1 cellular context compared by ENCODE assay signal in the genomic region with DNA sequence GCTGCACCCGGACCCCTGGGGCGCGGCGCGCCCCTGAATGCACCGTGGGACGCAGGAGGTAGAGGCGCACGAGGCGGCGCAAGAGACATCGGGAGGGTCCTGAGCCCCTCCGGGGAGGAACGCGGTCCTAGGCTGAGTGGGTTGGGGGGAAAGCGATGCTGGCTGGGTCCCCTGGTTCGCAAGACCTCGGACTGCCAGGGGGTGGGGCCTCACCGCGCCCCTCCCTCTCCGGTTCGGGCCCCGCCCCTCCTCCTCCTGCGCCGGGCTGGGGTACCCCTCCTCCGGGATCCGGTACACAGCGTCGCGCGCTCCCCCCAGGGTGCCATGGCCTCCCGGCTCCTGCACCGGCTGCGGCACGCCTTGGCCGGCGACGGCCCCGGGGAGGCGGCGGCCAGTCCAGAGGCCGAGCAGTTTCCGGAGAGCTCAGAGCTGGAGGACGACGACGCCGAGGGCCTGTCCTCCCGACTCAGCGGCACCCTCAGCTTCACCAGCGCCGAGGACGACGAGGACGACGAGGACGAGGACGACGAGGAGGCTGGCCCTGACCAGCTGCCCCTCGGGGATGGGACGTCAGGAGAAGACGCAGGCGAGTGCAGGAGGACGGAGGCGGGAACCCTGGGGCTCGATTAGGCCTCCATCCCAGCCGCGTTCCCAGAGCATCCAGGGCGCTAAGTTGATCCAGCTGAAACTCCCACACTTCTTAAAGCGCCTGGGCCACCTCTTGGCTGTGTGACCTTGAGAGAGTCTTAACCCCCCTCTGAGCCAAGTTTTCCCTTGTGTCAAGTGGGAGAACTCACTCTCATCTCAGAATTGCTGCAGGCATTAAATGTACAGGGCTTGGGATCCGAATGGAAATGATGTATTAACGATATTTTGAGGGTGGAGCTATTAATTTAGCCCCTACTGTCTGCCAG.
TF ChIP-seq lines count a peak whose summit lies in the region.

No MANE protein-coding gene starts in this region.

TF ChIP-seq in HEK293, 187 proteins besides CTCF, POLR2A, EP300 and RAD21 (continued from another document and continues in another):
- TF ChIP-seq ZNF670 (tag by site-specific recombination; IDR thresholded peaks at IDR 0.05; ENCODE audit: low read depth) (no peak), ZBTB11 (tag by site-specific recombination; conservative IDR thresholded peaks at IDR 0.05; ENCODE audit: low read depth) (peak; percentile 65), ZNF677 (tag by site-specific recombination; IDR thresholded peaks at IDR 0.05) (no peak), GLIS2 (tag by site-specific recombination; IDR thresholded peaks at IDR 0.05) (peak; percentile 99), TCF7L2 (IDR thresholded peaks at IDR 0.05; ENCODE audit: borderline replicate concordance, low read depth, low read length) (no peak), ZNF600 (tag by site-specific recombination; IDR thresholded peaks at IDR 0.05) (0 out of 2 replicates have a peak, but pooled peaks have one; percentile 22), ZNF239 (tag by site-specific recombination; IDR thresholded peaks at IDR 0.05) (no peak), GLIS1 (tag by site-specific recombination; IDR thresholded peaks at IDR 0.05) (peak; percentile 88), ZEB2 (tag by site-specific recombination; IDR thresholded peaks at IDR 0.05) (peak; percentile 44; the same call in 1 of the 2 replicates), ZNF223 (tag by site-specific recombination; IDR thresholded peaks at IDR 0.05) (peak; percentile 58; the same call in 1 of the 2 replicates), ZNF2 (tag by site-specific recombination; IDR thresholded peaks at IDR 0.05) (peak; percentile 39; the same call in 1 of the 2 replicates), ZSCAN23 (tag by site-specific recombination; IDR thresholded peaks at IDR 0.05) (no peak), SP3 (tag by site-specific recombination; IDR thresholded peaks at IDR 0.05) (peak; percentile 81), ELK4 (IDR thresholded peaks at IDR 0.05; ENCODE audit: borderline replicate concordance, low read depth, low read length) (no peak), SP7 (tag by site-specific recombination; IDR thresholded peaks at IDR 0.05) (peak; percentile 33; the same call in 1 of the 2 replicates), ZBTB20 (tag by site-specific recombination; IDR thresholded peaks at IDR 0.05) (0 out of 2 replicates have a peak, but pooled peaks have one; percentile 38), ZNF777 (tag by site-specific recombination; IDR thresholded peaks at IDR 0.05; ENCODE audit: borderline replicate concordance) (no peak; the same call in 1 of the 2 replicates), ZNF112 (tag by site-specific recombination; IDR thresholded peaks at IDR 0.05) (no peak), SCRT1 (tag by site-specific recombination; IDR thresholded peaks at IDR 0.05; ENCODE audit: borderline replicate concordance) (no peak), ZNF426 (tag by site-specific recombination; IDR thresholded peaks at IDR 0.05) (no peak), ZNF792 (tag by site-specific recombination; IDR thresholded peaks at IDR 0.05) (no peak), KLF10 (tag by site-specific recombination; IDR thresholded peaks at IDR 0.05) (peak; percentile 46; the same call in 1 of the 2 replicates), ZNF843 (tag by site-specific recombination; IDR thresholded peaks at IDR 0.05) (no peak), ZNF146 (tag by site-specific recombination; IDR thresholded peaks at IDR 0.05) (no peak), ZNF501 (tag by site-specific recombination; IDR thresholded peaks at IDR 0.05) (peak; percentile 57; the same call in 1 of the 2 replicates), ZNF292 (tag by site-specific recombination; IDR thresholded peaks at IDR 0.05; ENCODE audit: borderline replicate concordance, low read depth) (no peak), ZBTB17 (tag by site-specific recombination; IDR thresholded peaks at IDR 0.05) (peak; percentile 87), ZNF394 (tag by site-specific recombination; IDR thresholded peaks at IDR 0.05; ENCODE audit: borderline replicate concordance) (peak; percentile 64; the same call in 1 of the 2 replicates), ZNF558 (tag by site-specific recombination; IDR thresholded peaks at IDR 0.05) (no peak), HOXD13 (CRISPR knock-in tag; IDR thresholded peaks at IDR 0.05; ENCODE audit: borderline replicate concordance) (no peak), ZNF184 (tag by site-specific recombination; IDR thresholded peaks at IDR 0.05) (no peak), ZNF768 (tag by site-specific recombination; IDR thresholded peaks at IDR 0.05) (0 out of 2 replicates have a peak, but pooled peaks have one; percentile 48)
- TF ChIP-seq, protein P1, sequence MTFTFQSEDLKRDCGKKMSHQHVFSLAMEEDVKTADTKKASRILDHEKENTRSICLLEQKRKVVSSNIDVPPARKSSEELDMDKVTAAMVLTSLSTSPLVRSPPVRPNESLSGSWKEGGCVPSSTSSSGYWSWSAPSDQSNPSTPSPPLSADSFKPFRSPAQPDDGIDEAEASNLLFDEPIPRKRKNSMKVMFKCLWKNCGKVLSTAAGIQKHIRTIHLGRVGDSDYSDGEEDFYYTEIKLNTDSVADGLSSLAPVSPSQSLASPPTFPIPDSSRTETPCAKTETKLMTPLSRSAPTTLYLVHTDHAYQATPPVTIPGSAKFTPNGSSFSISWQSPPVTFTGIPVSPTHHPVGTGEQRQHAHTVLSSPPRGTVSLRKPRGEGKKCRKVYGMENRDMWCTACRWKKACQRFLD (tag by site-specific recombination; IDR thresholded peaks at IDR 0.05) = no peak
- TF ChIP-seq, protein P2, sequence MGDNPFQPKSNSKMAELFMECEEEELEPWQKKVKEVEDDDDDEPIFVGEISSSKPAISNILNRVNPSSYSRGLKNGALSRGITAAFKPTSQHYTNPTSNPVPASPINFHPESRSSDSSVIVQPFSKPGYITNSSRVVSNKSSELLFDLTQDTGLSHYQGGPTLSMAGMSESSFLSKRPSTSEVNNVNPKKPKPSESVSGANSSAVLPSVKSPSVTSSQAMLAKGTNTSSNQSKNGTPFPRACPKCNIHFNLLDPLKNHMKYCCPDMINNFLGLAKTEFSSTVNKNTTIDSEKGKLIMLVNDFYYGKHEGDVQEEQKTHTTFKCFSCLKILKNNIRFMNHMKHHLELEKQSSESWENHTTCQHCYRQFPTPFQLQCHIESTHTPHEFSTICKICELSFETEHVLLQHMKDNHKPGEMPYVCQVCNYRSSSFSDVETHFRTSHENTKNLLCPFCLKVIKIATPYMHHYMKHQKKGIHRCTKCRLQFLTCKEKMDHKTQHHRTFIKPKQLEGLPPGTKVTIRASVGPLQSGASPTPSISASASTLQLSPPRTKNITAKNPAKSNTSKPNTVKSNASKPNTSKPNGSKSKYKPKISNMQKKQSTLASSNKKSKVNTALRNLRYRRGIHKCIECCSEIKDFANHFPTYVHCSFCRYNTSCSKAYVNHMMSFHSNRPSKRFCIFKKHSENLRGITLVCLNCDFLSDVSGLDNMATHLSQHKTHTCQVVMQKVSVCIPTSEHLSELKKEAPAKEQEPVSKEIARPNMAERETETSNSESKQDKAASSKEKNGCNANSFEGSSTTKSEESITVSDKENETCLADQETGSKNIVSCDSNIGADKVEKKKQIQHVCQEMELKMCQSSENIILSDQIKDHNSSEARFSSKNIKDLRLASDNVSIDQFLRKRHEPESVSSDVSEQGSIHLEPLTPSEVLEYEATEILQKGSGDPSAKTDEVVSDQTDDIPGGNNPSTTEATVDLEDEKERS (tag by site-specific recombination; IDR thresholded peaks at IDR 0.05) = no peak
- TF ChIP-seq, protein P3, sequence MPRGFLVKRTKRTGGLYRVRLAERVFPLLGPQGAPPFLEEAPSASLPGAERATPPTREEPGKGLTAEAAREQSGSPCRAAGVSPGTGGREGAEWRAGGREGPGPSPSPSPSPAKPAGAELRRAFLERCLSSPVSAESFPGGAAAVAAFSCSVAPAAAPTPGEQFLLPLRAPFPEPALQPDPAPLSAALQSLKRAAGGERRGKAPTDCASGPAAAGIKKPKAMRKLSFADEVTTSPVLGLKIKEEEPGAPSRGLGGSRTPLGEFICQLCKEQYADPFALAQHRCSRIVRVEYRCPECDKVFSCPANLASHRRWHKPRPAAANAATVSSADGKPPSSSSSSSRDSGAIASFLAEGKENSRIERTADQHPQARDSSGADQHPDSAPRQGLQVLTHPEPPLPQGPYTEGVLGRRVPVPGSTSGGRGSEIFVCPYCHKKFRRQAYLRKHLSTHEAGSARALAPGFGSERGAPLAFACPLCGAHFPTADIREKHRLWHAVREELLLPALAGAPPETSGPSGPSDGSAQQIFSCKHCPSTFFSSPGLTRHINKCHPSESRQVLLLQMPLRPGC (tag by site-specific recombination; IDR thresholded peaks at IDR 0.05) = 0 out of 2 replicates have a peak, but pooled peaks have one; percentile 13
- TF ChIP-seq, protein P4, sequence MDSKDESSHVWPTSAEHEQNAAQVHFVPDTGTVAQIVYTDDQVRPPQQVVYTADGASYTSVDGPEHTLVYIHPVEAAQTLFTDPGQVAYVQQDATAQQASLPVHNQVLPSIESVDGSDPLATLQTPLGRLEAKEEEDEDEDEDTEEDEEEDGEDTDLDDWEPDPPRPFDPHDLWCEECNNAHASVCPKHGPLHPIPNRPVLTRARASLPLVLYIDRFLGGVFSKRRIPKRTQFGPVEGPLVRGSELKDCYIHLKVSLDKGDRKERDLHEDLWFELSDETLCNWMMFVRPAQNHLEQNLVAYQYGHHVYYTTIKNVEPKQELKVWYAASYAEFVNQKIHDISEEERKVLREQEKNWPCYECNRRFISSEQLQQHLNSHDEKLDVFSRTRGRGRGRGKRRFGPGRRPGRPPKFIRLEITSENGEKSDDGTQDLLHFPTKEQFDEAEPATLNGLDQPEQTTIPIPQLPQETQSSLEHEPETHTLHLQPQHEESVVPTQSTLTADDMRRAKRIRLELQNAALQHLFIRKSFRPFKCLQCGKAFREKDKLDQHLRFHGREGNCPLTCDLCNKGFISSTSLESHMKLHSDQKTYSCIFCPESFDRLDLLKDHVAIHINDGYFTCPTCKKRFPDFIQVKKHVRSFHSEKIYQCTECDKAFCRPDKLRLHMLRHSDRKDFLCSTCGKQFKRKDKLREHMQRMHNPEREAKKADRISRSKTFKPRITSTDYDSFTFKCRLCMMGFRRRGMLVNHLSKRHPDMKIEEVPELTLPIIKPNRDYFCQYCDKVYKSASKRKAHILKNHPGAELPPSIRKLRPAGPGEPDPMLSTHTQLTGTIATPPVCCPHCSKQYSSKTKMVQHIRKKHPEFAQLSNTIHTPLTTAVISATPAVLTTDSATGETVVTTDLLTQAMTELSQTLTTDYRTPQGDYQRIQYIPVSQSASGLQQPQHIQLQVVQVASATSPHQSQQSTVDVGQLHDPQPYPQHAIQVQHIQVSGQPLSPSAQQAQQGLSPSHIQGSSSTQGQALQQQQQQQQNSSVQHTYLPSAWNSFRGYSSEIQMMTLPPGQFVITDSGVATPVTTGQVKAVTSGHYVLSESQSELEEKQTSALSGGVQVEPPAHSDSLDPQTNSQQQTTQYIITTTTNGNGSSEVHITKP (tag by site-specific recombination; IDR thresholded peaks at IDR 0.05) = peak; percentile 29
- TF ChIP-seq, protein P5, sequence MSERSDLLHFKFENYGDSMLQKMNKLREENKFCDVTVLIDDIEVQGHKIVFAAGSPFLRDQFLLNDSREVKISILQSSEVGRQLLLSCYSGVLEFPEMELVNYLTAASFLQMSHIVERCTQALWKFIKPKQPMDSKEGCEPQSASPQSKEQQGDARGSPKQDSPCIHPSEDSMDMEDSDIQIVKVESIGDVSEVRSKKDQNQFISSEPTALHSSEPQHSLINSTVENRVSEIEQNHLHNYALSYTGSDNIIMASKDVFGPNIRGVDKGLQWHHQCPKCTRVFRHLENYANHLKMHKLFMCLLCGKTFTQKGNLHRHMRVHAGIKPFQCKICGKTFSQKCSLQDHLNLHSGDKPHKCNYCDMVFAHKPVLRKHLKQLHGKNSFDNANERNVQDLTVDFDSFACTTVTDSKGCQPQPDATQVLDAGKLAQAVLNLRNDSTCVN (tag by site-specific recombination; optimal IDR thresholded peaks at IDR 0.05) = peak; percentile 79
- TF ChIP-seq, protein P6, sequence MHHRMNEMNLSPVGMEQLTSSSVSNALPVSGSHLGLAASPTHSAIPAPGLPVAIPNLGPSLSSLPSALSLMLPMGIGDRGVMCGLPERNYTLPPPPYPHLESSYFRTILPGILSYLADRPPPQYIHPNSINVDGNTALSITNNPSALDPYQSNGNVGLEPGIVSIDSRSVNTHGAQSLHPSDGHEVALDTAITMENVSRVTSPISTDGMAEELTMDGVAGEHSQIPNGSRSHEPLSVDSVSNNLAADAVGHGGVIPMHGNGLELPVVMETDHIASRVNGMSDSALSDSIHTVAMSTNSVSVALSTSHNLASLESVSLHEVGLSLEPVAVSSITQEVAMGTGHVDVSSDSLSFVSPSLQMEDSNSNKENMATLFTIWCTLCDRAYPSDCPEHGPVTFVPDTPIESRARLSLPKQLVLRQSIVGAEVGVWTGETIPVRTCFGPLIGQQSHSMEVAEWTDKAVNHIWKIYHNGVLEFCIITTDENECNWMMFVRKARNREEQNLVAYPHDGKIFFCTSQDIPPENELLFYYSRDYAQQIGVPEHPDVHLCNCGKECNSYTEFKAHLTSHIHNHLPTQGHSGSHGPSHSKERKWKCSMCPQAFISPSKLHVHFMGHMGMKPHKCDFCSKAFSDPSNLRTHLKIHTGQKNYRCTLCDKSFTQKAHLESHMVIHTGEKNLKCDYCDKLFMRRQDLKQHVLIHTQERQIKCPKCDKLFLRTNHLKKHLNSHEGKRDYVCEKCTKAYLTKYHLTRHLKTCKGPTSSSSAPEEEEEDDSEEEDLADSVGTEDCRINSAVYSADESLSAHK (tag by site-specific recombination; IDR thresholded peaks at IDR 0.05) = no peak
